11 cellular contexts compared by ENCODE assay signal in genomic region chr17:66737524-66737923, GRCh38.
DNase-seq lines count a peak whose midpoint lies in the region; ATAC-seq and TF ChIP-seq lines count a peak whose summit lies in the region.
"Had no signal": no experiment of that assay in that cellular context is flagged by ENCODE, and none has a peak within 500 bp of the region (broad histone marks: within the 10 kb centered on the region; RNA-seq: fewer than 3 reads in every experiment).

No MANE protein-coding gene starts in this region.

- POLR2A ChIA-PET in BJ (lab: Charles Lee) = no interaction called here

- H3K4me1 ChIP-seq in cardiac muscle cell (ENCODE audit: low read depth) = no peaks in the 10 kb centered on the region

- TF ChIP-seq CTCF in BJ (IDR thresholded peaks at IDR 0.05; ENCODE audit: insufficient read depth, low read depth, low read length) (peak; percentile 16; the same call in 1 of the 2 replicates), astrocyte of the cerebellum (IDR thresholded peaks at IDR 0.05; ENCODE audit: low read depth, low read length, missing control alignments) (peak; percentile 41), cardiac muscle cell (IDR thresholded peaks at IDR 0.05; ENCODE audit: low read depth, low read length) (peak; percentile 47), neural crest cell (conservative IDR thresholded peaks at IDR 0.05) (peak; percentile 48)

- in situ Hi-C loops in astrocyte of the cerebellum (cut with HindIII; ENCODE audit: low sequenced_read_pairs) = loop anchor here (25.0 kb wide), 1 partner anchor 575 kb away; no protein-coding TSS in a partner anchor

- peaks cover 5% of the 10 kb centered on the region for H3K4me1 Mint-ChIP-seq in neural crest cell
- H3K4me1 Mint-ChIP-seq: IgD-negative memory B cell had no signal

- no peaks in the 10 kb centered on the region for H3K27me3 ChIP-seq in BJ (ENCODE audit: control insufficient read depth, insufficient read depth, low read length)
- H3K27me3 ChIP-seq in cardiac muscle cell = no peaks in the 10 kb centered on the region

- H3K9me3 ChIP-seq in cardiac muscle cell (ENCODE audit: low read depth) = no peaks in the 10 kb centered on the region

- H3K36me3 Mint-ChIP-seq in neural crest cell (ENCODE audit: low read depth) = peaks cover 2% of the 10 kb centered on the region

- H3K27me3 Mint-ChIP-seq in neural crest cell (ENCODE audit: low read depth) = no peaks in the 10 kb centered on the region
- H3K27me3 Mint-ChIP-seq: IgD-negative memory B cell had no signal

- no peak overlapping the region for H3K27ac Mint-ChIP-seq in neural crest cell (ENCODE audit: unreplicated experiment)
- H3K27ac Mint-ChIP-seq: IgD-negative memory B cell had no signal

- CTCF ChIA-PET in BJ (lab: Yijun Ruan, JAX) = interaction anchor here (0.9 to 1.5 kb wide), 3 partner anchors 9 to 13 kb away, joined by 3 to 5 read pairs (median 4); no protein-coding TSS in a partner anchor

- no peak for ATAC-seq in GM21381 (IDR thresholded peaks at IDR 0.05; ENCODE audit: unreplicated experiment)
- no peak for ATAC-seq in HG02678 (IDR thresholded peaks at IDR 0.05; ENCODE audit: unreplicated experiment)
- no peak for ATAC-seq in GM21825 (IDR thresholded peaks at IDR 0.05; ENCODE audit: unreplicated experiment)

- H3K9me3 Mint-ChIP-seq in neural crest cell = no peaks in the 10 kb centered on the region
- H3K9me3 Mint-ChIP-seq: IgD-negative memory B cell had no signal

- H3K4me3 Mint-ChIP-seq in neural crest cell = no peak overlapping the region
- H3K4me3 Mint-ChIP-seq: IgD-negative memory B cell had no signal

- DNase-seq in BJ (ENCODE audit: low read depth) = peak; percentile 12
- peak; percentile 60 for DNase-seq in astrocyte of the cerebellum (ENCODE audit: low read depth)
- peak; percentile 47 to 80 for DNase-seq in cardiac muscle cell (ENCODE audit: low read depth in 1 of 2, low spot score in 1 of 2)
- peak; percentile 37 for DNase-seq in neural crest cell (ENCODE audit: low read depth, low spot score)
- no peak for DNase-seq in A172 (ENCODE audit: low spot score)
- DNase-seq: activated CD4-positive, alpha-beta T cell treated with anti-CD3 and anti-CD28 coated beads, Interleukin-2, amount 50 U/mL, for 1 hour; stimulated activated CD4-positive, alpha-beta T cell treated with anti-CD3 and anti-CD28 coated beads, Interleukin-2, amount 100 ng/mL, for 24 hours had no signal

- H3K4me3 ChIP-seq in BJ (ENCODE audit: low read depth, low read length) (no peak overlapping the region), astrocyte of the cerebellum (ENCODE audit: low read depth, low read length) (no peak overlapping the region), cardiac muscle cell (no peak overlapping the region)

- no peak overlapping the region for H3K27ac ChIP-seq in cardiac muscle cell

- H3K36me3 ChIP-seq in BJ (ENCODE audit: control insufficient read depth, insufficient read depth, low read length) = peaks cover 7% of the 10 kb centered on the region
- H3K36me3 ChIP-seq in cardiac muscle cell = no peaks in the 10 kb centered on the region
